1 cellular context compared by ENCODE assay signal in the genomic region with DNA sequence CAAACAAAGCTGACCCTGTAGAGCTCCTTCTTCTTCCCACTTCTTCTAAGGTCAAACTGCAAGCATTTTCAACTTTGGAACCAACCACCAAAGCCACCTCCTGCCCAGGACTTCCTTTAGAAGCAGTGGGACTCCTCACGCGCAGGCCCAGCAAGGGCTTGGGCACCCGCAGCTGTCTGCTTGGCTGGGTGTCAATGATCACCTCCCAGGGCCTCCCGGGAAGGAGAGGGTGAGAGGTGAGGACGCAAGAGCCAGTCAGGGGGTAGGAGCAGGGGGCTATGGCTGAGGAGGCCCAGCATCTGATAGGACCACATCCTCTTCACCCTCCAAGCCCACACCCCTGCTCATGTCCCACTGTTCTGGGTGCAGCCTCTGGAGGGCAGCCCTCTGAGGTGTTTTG.
TF ChIP-seq lines count a peak whose summit lies in the region.

No MANE protein-coding gene starts in this region.

TF ChIP-seq in SK-N-SH treated with all-trans-retinoic acid at 6 μM for 48 hours, 23 proteins besides CTCF, POLR2A, EP300 and RAD21 (continued from another document):
- no peak for TF ChIP-seq PATZ1 (CRISPR knock-in tag; IDR thresholded peaks at IDR 0.05; ENCODE audit: borderline replicate concordance)
TF ChIP-seq in SK-N-SH treated with all-trans-retinoic acid at 6 μM for 48 hours: peak in this region for 0.
